ENCODE assay signal across 1 cellular context in the genomic region with DNA sequence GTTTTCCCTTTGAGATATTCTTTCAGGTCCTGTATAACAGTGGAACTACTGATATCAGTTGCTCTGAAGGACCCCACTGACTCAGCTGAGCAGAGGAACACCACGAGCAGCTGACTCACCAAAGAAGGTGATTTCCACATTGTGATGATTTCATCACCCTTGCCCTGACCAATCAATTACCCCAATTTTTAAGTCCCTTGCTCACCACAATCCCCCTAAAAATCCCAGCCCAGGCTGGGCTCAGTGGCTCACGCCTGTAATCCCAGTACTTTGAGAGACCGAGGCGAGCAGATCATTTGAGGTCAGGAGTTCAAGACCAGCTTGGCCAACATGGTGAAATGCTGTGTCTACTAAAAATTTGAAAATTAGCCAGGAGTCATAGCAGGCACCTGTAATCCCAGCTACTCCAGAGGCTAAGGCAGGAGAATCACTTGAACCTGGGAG.
TF ChIP-seq lines count a peak whose summit lies in the region.

No MANE protein-coding gene starts in this region.

TF ChIP-seq in K562, 482 proteins besides CTCF, POLR2A, EP300 and RAD21 (continued from another document):
- TF ChIP-seq, protein P1, sequence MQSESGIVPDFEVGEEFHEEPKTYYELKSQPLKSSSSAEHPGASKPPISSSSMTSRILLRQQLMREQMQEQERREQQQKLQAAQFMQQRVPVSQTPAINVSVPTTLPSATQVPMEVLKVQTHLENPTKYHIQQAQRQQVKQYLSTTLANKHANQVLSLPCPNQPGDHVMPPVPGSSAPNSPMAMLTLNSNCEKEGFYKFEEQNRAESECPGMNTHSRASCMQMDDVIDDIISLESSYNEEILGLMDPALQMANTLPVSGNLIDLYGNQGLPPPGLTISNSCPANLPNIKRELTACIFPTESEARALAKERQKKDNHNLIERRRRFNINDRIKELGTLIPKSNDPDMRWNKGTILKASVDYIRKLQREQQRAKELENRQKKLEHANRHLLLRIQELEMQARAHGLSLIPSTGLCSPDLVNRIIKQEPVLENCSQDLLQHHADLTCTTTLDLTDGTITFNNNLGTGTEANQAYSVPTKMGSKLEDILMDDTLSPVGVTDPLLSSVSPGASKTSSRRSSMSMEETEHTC (IDR thresholded peaks at IDR 0.05), result 0 out of 2 replicates have a peak, but pooled peaks have one; percentile 35
- TF ChIP-seq ZNF12 (CRISPR knock-in tag; IDR thresholded peaks at IDR 0.05) (no peak), ZNF217 (CRISPR knock-in tag; IDR thresholded peaks at IDR 0.05) (no peak), TEAD1 (CRISPR knock-in tag; IDR thresholded peaks at IDR 0.05) (no peak), NFXL1 (CRISPR knock-in tag; IDR thresholded peaks at IDR 0.05) (no peak), KLF6 (CRISPR knock-in tag; IDR thresholded peaks at IDR 0.05; ENCODE audit: borderline replicate concordance) (no peak), AFF4 (CRISPR knock-in tag; IDR thresholded peaks at IDR 0.05) (no peak), EP400 (IDR thresholded peaks at IDR 0.05) (no peak), ZNF146 (CRISPR knock-in tag; IDR thresholded peaks at IDR 0.05; ENCODE audit: unreplicated experiment) (no peak), JUN (IDR thresholded peaks at IDR 0.05; ENCODE audit: borderline replicate concordance, low read depth, low read length) (peak; percentile 65; the same call in 1 of the 2 replicates), JUN (CRISPR knock-in tag; IDR thresholded peaks at IDR 0.05; ENCODE audit: borderline replicate concordance) (no peak), ZNF133 (CRISPR knock-in tag; IDR thresholded peaks at IDR 0.05) (no peak), ZNF431 (CRISPR knock-in tag; IDR thresholded peaks at IDR 0.05) (no peak), SMARCA4 (IDR thresholded peaks at IDR 0.05) (peak; percentile 29; the same call in 1 of the 2 replicates), ESRRB (CRISPR knock-in tag; IDR thresholded peaks at IDR 0.05; ENCODE audit: borderline replicate concordance) (no peak), ZNF644 (tag; IDR thresholded peaks at IDR 0.05; ENCODE audit: low read depth) (no peak), TOE1 (IDR thresholded peaks at IDR 0.05; ENCODE audit: borderline replicate concordance) (no peak), TOE1 (CRISPR knock-in tag; IDR thresholded peaks at IDR 0.05; ENCODE audit: borderline replicate concordance, low read depth) (no peak), ZNF436 (CRISPR knock-in tag; IDR thresholded peaks at IDR 0.05) (no peak), NR4A1 (CRISPR knock-in tag; IDR thresholded peaks at IDR 0.05) (no peak), NR4A1 (tag; IDR thresholded peaks at IDR 0.05) (no peak; the same call in 1 of the 2 replicates), TRIM28 (IDR thresholded peaks at IDR 0.05) (no peak), DPF2 (IDR thresholded peaks at IDR 0.05) (0 out of 2 replicates have a peak, but pooled peaks have one; percentile 24), PTBP1 (IDR thresholded peaks at IDR 0.05; ENCODE audit: low read depth, low read length) (no peak), CBFB (CRISPR knock-in tag; IDR thresholded peaks at IDR 0.05) (no peak), ZNF3 (CRISPR knock-in tag; IDR thresholded peaks at IDR 0.05) (no peak), ATF3 (IDR thresholded peaks at IDR 0.05) (peak; percentile 94), ATF3 (CRISPR knock-in tag; conservative IDR thresholded peaks at IDR 0.05) (no peak), NCOA2 (IDR thresholded peaks at IDR 0.05; ENCODE audit: partially characterized antibody in 2 of 2) (no peak), POLR2AphosphoS2 (IDR thresholded peaks at IDR 0.05; ENCODE audit: low read length) (no peak), ZNF318 (IDR thresholded peaks at IDR 0.05; ENCODE audit: borderline replicate concordance in 1 of 2, low read depth in 1 of 2) (0 out of 4 replicates have a peak, but pooled peaks of 1 of the 2 experiments have one; percentile 45), CEBPB (tag; IDR thresholded peaks at IDR 0.05) (peak; percentile 81), ZFP91 (CRISPR knock-in tag; IDR thresholded peaks at IDR 0.05) (no peak), ZNF121 (CRISPR knock-in tag; conservative IDR thresholded peaks at IDR 0.05) (no peak)
